In the genomic region with DNA sequence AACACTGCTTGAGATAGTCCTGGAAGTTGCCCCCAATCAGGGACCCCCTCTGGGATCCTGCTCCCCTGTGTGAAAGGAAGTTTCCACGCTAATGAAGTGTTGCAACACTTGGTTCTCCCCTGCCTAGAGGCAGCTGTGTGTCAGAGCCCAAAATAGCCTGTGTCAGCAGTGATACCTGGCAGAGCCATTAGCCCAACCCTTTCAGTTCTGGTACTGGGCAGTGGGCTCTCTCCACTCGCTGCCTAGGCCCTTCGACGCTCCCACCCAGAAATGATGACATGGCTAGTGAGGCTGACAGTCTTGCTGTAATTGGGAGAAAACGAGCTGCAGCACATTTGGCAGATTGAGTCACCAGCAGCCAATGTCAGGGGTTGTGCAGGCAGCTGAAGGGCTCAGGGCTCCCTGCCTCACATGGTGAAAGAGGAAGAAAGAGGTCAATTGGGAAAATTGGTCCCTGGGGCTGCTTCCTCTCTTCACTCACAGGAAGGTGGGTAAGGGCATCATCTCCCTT, we compare ENCODE assay signal across 9 cellular contexts. TPM values are rescaled to one million over a fixed set of nuclear protein-coding genes. Genes with fewer than 3 reads are reported as not detected.
DNase-seq lines count a peak whose midpoint lies in the region; ATAC-seq lines count a peak whose summit lies in the region.
"Had no signal": no experiment of that assay in that cellular context is flagged by ENCODE, and none has a peak within 500 bp of the region (broad histone marks: within the 10 kb centered on the region; RNA-seq: fewer than 3 reads in every experiment).

No MANE protein-coding gene starts in this region.

- in situ Hi-C loops in GM23248 (cut with MboI) = no loop called here

- ATAC-seq in esophagus mucosa (peak; percentile 73), GM19397 (IDR thresholded peaks at IDR 0.05; ENCODE audit: unreplicated experiment) (no peak), HG02571 (IDR thresholded peaks at IDR 0.05; ENCODE audit: unreplicated experiment) (no peak)

- no peak overlapping the region for H3K4me3 ChIP-seq in GM23248

- no peaks in the 10 kb centered on the region for H4K20me1 ChIP-seq in GM23248 (ENCODE audit: insufficient read depth)

- H2AFZ ChIP-seq in GM23248 = no peak overlapping the region

- peak overlapping the region; percentile 74 for H3K27ac ChIP-seq in GM23248

- H3K27me3 ChIP-seq in GM23248 (replicated peaks; ENCODE audit: insufficient read depth) = no peaks in the 10 kb centered on the region

- peak; percentile 77 for DNase-seq in GM23248
- peak; percentile 89 for DNase-seq in RPMI8226
- peak; percentile 39 for DNase-seq in pons (ENCODE audit: low spot score)
- no peak for DNase-seq in NCI-H1092 treated with DMSO at 0.1 percent for 48 hours (lab: John Stamatoyannopoulos, UW)
- DNase-seq in NCI-H2107 treated with DMSO at 0.1 percent for 48 hours (lab: John Stamatoyannopoulos, UW; ENCODE audit: unreplicated experiment) = no peak
- DNase-seq: effector CD8-positive, alpha-beta T cell had no signal

- no peaks in the 10 kb centered on the region for H3K9me2 ChIP-seq in GM23248 (ENCODE audit: insufficient read depth)

- H3K4me1 ChIP-seq in GM23248 (ENCODE audit: insufficient read depth) = peaks cover 20% of the 10 kb centered on the region

- H3K4me2 ChIP-seq in GM23248 (ENCODE audit: unreplicated experiment) = peak overlapping the region; percentile 93

- no peaks in the 10 kb centered on the region for H3K9me3 ChIP-seq in GM23248 (ENCODE audit: low read depth)

- H3K9ac ChIP-seq in GM23248 = peak overlapping the region; percentile 30

- peaks cover 45% of the 10 kb centered on the region for H3F3A ChIP-seq in GM23248 (ENCODE audit: insufficient read depth)

- peaks cover 19% of the 10 kb centered on the region for H3K36me3 ChIP-seq in GM23248 (ENCODE audit: low read depth)

- peaks cover 35% of the 10 kb centered on the region for H3K79me2 ChIP-seq in GM23248 (ENCODE audit: insufficient read depth)

- WGBS in GM23248 (ENCODE audit: low coverage in 1 of 2, low lambda C conversion rate in 2 of 2, missing lambda C conversion rate in 2 of 2), 2 experiments = 34 to 52% methylated on average over 5 of the region's 5 CpGs

RNA-seq across cellular contexts. Expression of gene NXF1, which starts 1.4 kb away (rescaled TPM):
- total RNA-seq in GM23248 (2014; rRNA removed; shearing (Covaris generic)) = 25.0 and 32.0 TPM in 2 replicates
- polyA plus RNA-seq in GM23248 (2016; fragmentation: Nextera tagmentation; extraction: Ambion mirVana) = 51.1 and 53.3 TPM in 2 replicates
- total RNA-seq in esophagus mucosa = 39.1 TPM

RNA-seq across cellular contexts. Expression of gene TMEM223, which starts 14.9 kb away (rescaled TPM):
- 32.0 and 33.4 TPM in 2 replicates for total RNA-seq in GM23248 (2014; rRNA removed; shearing (Covaris generic))
- polyA plus RNA-seq in GM23248 (2016; fragmentation: Nextera tagmentation; extraction: Ambion mirVana) = 31.4 and 34.2 TPM in 2 replicates
- 10.0 TPM for total RNA-seq in esophagus mucosa

RNA-seq across cellular contexts. Expression of gene TMEM179B, which starts 19.5 kb away (rescaled TPM):
- 73.3 and 151 TPM in 2 replicates for total RNA-seq in GM23248 (2014; rRNA removed; shearing (Covaris generic))
- polyA plus RNA-seq in GM23248 (2016; fragmentation: Nextera tagmentation; extraction: Ambion mirVana) = 140 and 150 TPM in 2 replicates
- 30.2 TPM for total RNA-seq in esophagus mucosa

RNA-seq across cellular contexts. Expression of gene STX5, which starts 25.2 kb away (rescaled TPM):
- 43.9 and 45.7 TPM in 2 replicates for total RNA-seq in GM23248 (2014; rRNA removed; shearing (Covaris generic))
- polyA plus RNA-seq in GM23248 (2016; fragmentation: Nextera tagmentation; extraction: Ambion mirVana) = 32.0 and 34.0 TPM in 2 replicates
- total RNA-seq in esophagus mucosa = 25.1 TPM

RNA-seq across cellular contexts. Expression of gene TEX54, which starts 26.0 kb away (rescaled TPM):
- total RNA-seq in GM23248 (2014; rRNA removed; shearing (Covaris generic)) = not detected in 2 replicates
- 0.44 TPM in 1 of 2 replicates, not detected in the other for polyA plus RNA-seq in GM23248 (2016; fragmentation: Nextera tagmentation; extraction: Ambion mirVana)
- total RNA-seq in esophagus mucosa = not detected

Comparison
In these comparisons a context has a peak if more than half of its experiments do, and no peak if none do; other contexts are left out.
1. DNase-seq: peak in GM23248 (single experiment), RPMI8226 (single experiment) and pons (single experiment); none in NCI-H1092 treated with DMSO at 0.1 percent for 48 hours (single experiment) and NCI-H2107 treated with DMSO at 0.1 percent for 48 hours (single experiment).